Comparison of ENCODE assay signal across 1 cellular context in genomic region chr11:114400222-114400973, GRCh38.
A peak's percentile ranks its signal among the peaks of the same experiment; 100 is the strongest.
TF ChIP-seq lines count a peak whose summit lies in the region.

C11orf71 (minus strand) TSS chr11:114400511; CDS start chr11:114400331, 180 bp downstream.
RBM7 (plus strand) TSS chr11:114400666; CDS start chr11:114400672, 6 bp downstream.

TF ChIP-seq in HepG2, 621 proteins besides CTCF, POLR2A, EP300 and RAD21 (continued from another document and continues in another):
- TF ChIP-seq ZHX1 (CRISPR knock-in tag; IDR thresholded peaks at IDR 0.05; ENCODE audit: low read depth), result peak; percentile 50
- 0 out of 2 replicates have a peak, but pooled peaks have one; percentile 21 for TF ChIP-seq ZNF619 (CRISPR knock-in tag; IDR thresholded peaks at IDR 0.05)
- peak; percentile 83 for TF ChIP-seq ZFP37 (CRISPR knock-in tag; IDR thresholded peaks at IDR 0.05; ENCODE audit: borderline replicate concordance)
- no peak for TF ChIP-seq TAF15 (IDR thresholded peaks at IDR 0.05; ENCODE audit: low read depth, low read length, poor library complexity, severe bottlenecking)
- TF ChIP-seq ZNF343 (CRISPR knock-in tag; IDR thresholded peaks at IDR 0.05), result no peak
- peak; percentile 79 for TF ChIP-seq PRDM10 (CRISPR knock-in tag; IDR thresholded peaks at IDR 0.05; ENCODE audit: low read depth)
- TF ChIP-seq ZBTB40 (IDR thresholded peaks at IDR 0.05), result no peak
- 0 out of 2 replicates have a peak, but pooled peaks have one; percentile 41 for TF ChIP-seq ZBTB40 (CRISPR knock-in tag; IDR thresholded peaks at IDR 0.05)
- no peak for TF ChIP-seq ZFP62 (CRISPR knock-in tag; IDR thresholded peaks at IDR 0.05)
- TF ChIP-seq CENPT (CRISPR knock-in tag; IDR thresholded peaks at IDR 0.05; ENCODE audit: low read depth), result no peak
- no peak for TF ChIP-seq ZNF737 (CRISPR knock-in tag; IDR thresholded peaks at IDR 0.05; ENCODE audit: borderline replicate concordance)
- peak; percentile 90 for TF ChIP-seq SALL1 (CRISPR knock-in tag; IDR thresholded peaks at IDR 0.05)
- peak; percentile 96; the same call in 1 of the 2 replicates for TF ChIP-seq DZIP1 (CRISPR knock-in tag; IDR thresholded peaks at IDR 0.05)
- no peak for TF ChIP-seq MAFG (CRISPR knock-in tag; IDR thresholded peaks at IDR 0.05)
- TF ChIP-seq HNF4A (CRISPR knock-in tag; IDR thresholded peaks at IDR 0.05), result peak; percentile 30; the same call in 1 of the 2 replicates
- no peak for TF ChIP-seq SNRNP70 (IDR thresholded peaks at IDR 0.05; ENCODE audit: low read depth, low read length)
- TF ChIP-seq ZNF101 (CRISPR knock-in tag; IDR thresholded peaks at IDR 0.05; ENCODE audit: borderline replicate concordance, low read depth), result no peak
- TF ChIP-seq KDM5B (CRISPR knock-in tag; IDR thresholded peaks at IDR 0.05; ENCODE audit: borderline replicate concordance), result peak; percentile 95; the same call in 1 of the 2 replicates
- 0 out of 2 replicates have a peak, but pooled peaks have one; percentile 7 for TF ChIP-seq ZBTB33 (CRISPR knock-in tag; IDR thresholded peaks at IDR 0.05)
- TF ChIP-seq ZNF777 (CRISPR knock-in tag; IDR thresholded peaks at IDR 0.05), result peak; percentile 98
- peak; percentile 78; the same call in 1 of the 2 replicates for TF ChIP-seq ZNF790 (CRISPR knock-in tag; IDR thresholded peaks at IDR 0.05; ENCODE audit: borderline replicate concordance)
- TF ChIP-seq BATF2 (CRISPR knock-in tag; IDR thresholded peaks at IDR 0.05), result no peak
- TF ChIP-seq TAF1 (CRISPR knock-in tag; IDR thresholded peaks at IDR 0.05), result peak; percentile 98
- TF ChIP-seq ZNF501 (CRISPR knock-in tag; IDR thresholded peaks at IDR 0.05), result peak; percentile 93
- TF ChIP-seq LCORL (IDR thresholded peaks at IDR 0.05), result no peak
- TF ChIP-seq LCORL (CRISPR knock-in tag; IDR thresholded peaks at IDR 0.05), result peak; percentile 74
- TF ChIP-seq ARNT (IDR thresholded peaks at IDR 0.05), result no peak
- TF ChIP-seq ZFY (CRISPR knock-in tag; IDR thresholded peaks at IDR 0.05), result peak; percentile 98
- 0 out of 2 replicates have a peak, but pooled peaks have one; percentile 54 for TF ChIP-seq ZC3H4 (CRISPR knock-in tag; IDR thresholded peaks at IDR 0.05; ENCODE audit: borderline replicate concordance)
- TF ChIP-seq HNRNPUL1 (IDR thresholded peaks at IDR 0.05; ENCODE audit: low read depth, low read length), result no peak
- TF ChIP-seq LBX2 (CRISPR knock-in tag; IDR thresholded peaks at IDR 0.05; ENCODE audit: borderline replicate concordance), result no peak; the same call in 1 of the 2 replicates
- TF ChIP-seq U2AF1 (optimal IDR thresholded peaks at IDR 0.05; ENCODE audit: low read depth, low read length), result peak; percentile 47
- TF ChIP-seq E2F5 (CRISPR knock-in tag; conservative IDR thresholded peaks at IDR 0.05), result no peak
- no peak for TF ChIP-seq DNMT1 (CRISPR knock-in tag; IDR thresholded peaks at IDR 0.05)
- TF ChIP-seq XBP1 (CRISPR knock-in tag; IDR thresholded peaks at IDR 0.05), result peak; percentile 71; the same call in 1 of the 2 replicates
- peak; percentile 90 for TF ChIP-seq IRF2 (CRISPR knock-in tag; IDR thresholded peaks at IDR 0.05)
- peak; percentile 87 for TF ChIP-seq GATAD1 (CRISPR knock-in tag; IDR thresholded peaks at IDR 0.05)
